In the genomic region with DNA sequence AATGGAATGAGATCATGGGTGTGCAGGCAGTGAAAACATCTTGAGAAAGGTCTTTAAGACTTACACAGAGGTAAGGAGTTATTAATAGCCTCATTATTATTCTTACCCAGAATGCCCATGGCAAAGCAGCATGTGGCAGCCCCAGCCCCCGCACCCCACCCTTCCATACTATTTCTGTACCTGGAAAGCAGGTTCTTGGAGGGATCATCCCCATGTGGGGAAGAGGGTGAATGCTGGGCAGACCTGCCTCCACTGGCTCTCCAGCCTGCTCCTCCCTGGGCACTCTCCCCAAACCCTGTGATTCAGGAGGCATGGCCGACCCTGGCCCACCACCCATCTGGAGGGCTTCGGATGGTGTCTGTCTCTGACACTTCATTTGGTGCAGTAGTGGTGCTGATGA, we compare ENCODE assay signal across 10 cellular contexts. TPM values are rescaled to one million over a fixed set of nuclear protein-coding genes. Genes with fewer than 3 reads are reported as not detected.
"Had no signal": no experiment of that assay in that cellular context is flagged by ENCODE, and none has a peak within 500 bp of the region (broad histone marks: within the 10 kb centered on the region; RNA-seq: fewer than 3 reads in every experiment).

No MANE protein-coding gene starts in this region.

- ATAC-seq: K562 had no signal

- DNase-seq: GM23248, GOT3, H9, HCEC 1CT, IMR-90, KG1 had no signal

- H3K27ac ChIP-seq: GM23248, HL-60 had no signal

RNA-seq across cellular contexts. Expression of a gene that starts 38.8 kb away (rescaled TPM):
- total RNA-seq: GM23248, H4, HT1080, IMR-90, K562 had no signal
